Comparison of ENCODE assay signal across 11 cellular contexts in genomic region chr14:62081012-62081612, GRCh38.
DNase-seq lines count a peak whose midpoint lies in the region; ATAC-seq, FAIRE-seq and TF ChIP-seq lines count a peak whose summit lies in the region.
"Had no signal": no experiment of that assay in that cellular context is flagged by ENCODE, and none has a peak within 500 bp of the region (broad histone marks: within the 10 kb centered on the region; RNA-seq: fewer than 3 reads in every experiment).

No MANE protein-coding gene starts in this region.

- H3K4me1 ChIP-seq in GM12878 (ENCODE audit: control insufficient read depth, insufficient read depth, low read length): peaks cover 51% of the 10 kb centered on the region

- peak overlapping the region; percentile 88 for H3K27ac ChIP-seq in GM12878 (ENCODE audit: control insufficient read depth, insufficient read depth)
- H3K27ac ChIP-seq: KMS-11, PC-9 had no signal

- in situ Hi-C loops in GM12878 (cut with MboI): no loop called here

- RAD21 ChIA-PET in GM12878 (lab: Charles Lee; ENCODE audit: unreplicated experiment): interaction anchor here (1.2 to 4.5 kb wide), 6 partner anchors 16 to 214 kb away, joined by 3 to 33 read pairs (median 5); no protein-coding TSS in a partner anchor

- ATAC-seq in GM18868 (IDR thresholded peaks at IDR 0.05; ENCODE audit: unreplicated experiment) (peak; percentile 88), GM21576 (IDR thresholded peaks at IDR 0.05; ENCODE audit: unreplicated experiment) (peak; percentile 93), HG03280 (IDR thresholded peaks at IDR 0.05; ENCODE audit: unreplicated experiment) (peak; percentile 93), GM12878 (peak; percentile 95)

- H4K20me1 ChIP-seq in GM12878 (ENCODE audit: control insufficient read depth, insufficient read depth): no peaks in the 10 kb centered on the region

- CTCF ChIA-PET in GM12878 (lab: Yijun Ruan, JAX): interaction anchor here (0.6 to 4.7 kb wide), 6 partner anchors 9 to 202 kb away, joined by 3 to 45 read pairs (median 4); no protein-coding TSS in a partner anchor
- CTCF ChIA-PET in activated naive CD4-positive, alpha-beta T cell treated with anti-CD3 and anti-CD28 coated beads for 36 hours (lab: Charles Lee): interaction anchor here (1.3 kb wide), 1 partner anchor 45 kb away, joined by 3 read pairs; no protein-coding TSS in a partner anchor

- no peak for TF ChIP-seq RAD21 in GM12878 (IDR thresholded peaks at IDR 0.05; ENCODE audit: insufficient read depth, low read depth, low read length)

- H2AFZ ChIP-seq in GM12878 (ENCODE audit: control insufficient read depth, low read depth, low read length): peak overlapping the region; percentile 87
- H2AFZ ChIP-seq: PC-9 had no signal

- SMC1A ChIA-PET in GM12878 (lab: Charles Lee; ENCODE audit: uncharacterized antibody, unreplicated experiment): interaction anchor here (1.2 to 6.7 kb wide), 10 partner anchors 15 to 221 kb away, joined by 3 to 87 read pairs (median 5); no protein-coding TSS in a partner anchor

- peak; percentile 98 for FAIRE-seq in GM12878 (lab: Jason Lieb, UNC)

- peak; percentile 61 for TF ChIP-seq POLR2A in GM12878 (IDR thresholded peaks at IDR 0.05; ENCODE audit: low read depth, low read length)

- H3K79me2 ChIP-seq in GM12878 (ENCODE audit: control insufficient read depth, insufficient read depth, low read length): no peaks in the 10 kb centered on the region

- H3K36me3 ChIP-seq in GM12878 (ENCODE audit: control insufficient read depth in 2 of 2, insufficient read depth in 2 of 2, low read length in 1 of 2): no peaks in the 10 kb centered on the region

- H3K27me3 ChIP-seq in GM12878 (replicated peaks in 1 of 2; ENCODE audit: control insufficient read depth in 2 of 2, insufficient read depth in 2 of 2, low read length in 1 of 2): no peaks in the 10 kb centered on the region

- WGBS in GM12878 (ENCODE audit: insufficient coverage, insufficient replicate concordance, low lambda C conversion rate, missing lambda C conversion rate): 20% methylated on average over 10 of the region's 10 CpGs

- peak overlapping the region; percentile 95 for H3K4me2 ChIP-seq in GM12878 (ENCODE audit: control insufficient read depth, insufficient read depth)
- H3K4me2 ChIP-seq: KMS-11, PC-9 had no signal

- H3K9me3 ChIP-seq in GM12878 (replicated peaks; ENCODE audit: control insufficient read depth, insufficient read depth, low read length): no peaks in the 10 kb centered on the region; the same call in 2 of the 3 replicates

- no peak overlapping the region for H3K27ac Mint-ChIP-seq in activated naive CD4-positive, alpha-beta T cell treated with anti-CD3 and anti-CD28 coated beads for 36 hours

- peaks cover 1% of the 10 kb centered on the region for H3K36me3 Mint-ChIP-seq in activated naive CD4-positive, alpha-beta T cell treated with anti-CD3 and anti-CD28 coated beads for 36 hours (ENCODE audit: low read depth)

- peak; percentile 75 for DNase-seq in GM12878 (ENCODE audit: low read depth, low spot score)
- DNase-seq in NCI-H1105 treated with DMSO at 0.1 percent for 48 hours (lab: John Stamatoyannopoulos, UW): no peak
- DNase-seq in cardiac septum (ENCODE audit: low spot score): no peak
- no peak for DNase-seq in activated T-cell treated with anti-CD3 and anti-CD28 coated beads, Interleukin-2, amount 50 U/mL, for 48 hours
- no peak for DNase-seq in activated naive CD4-positive, alpha-beta T cell treated with anti-CD3 and anti-CD28 coated beads for 36 hours
- DNase-seq: PC-9; stimulated activated CD4-positive, alpha-beta T cell treated with anti-CD3 and anti-CD28 coated beads, Interleukin-4, amount 100 ng/mL, for 4 hours had no signal

- no TSS peak for BruUV-seq in GM12878 (replicated peaks; lab: Mats Ljungman, UMichigan)

- peak overlapping the region; percentile 37 for H3K4me3 ChIP-seq in GM12878
- H3K4me3 ChIP-seq: PC-9 had no signal

- no peak overlapping the region for H3K4me3 Mint-ChIP-seq in activated naive CD4-positive, alpha-beta T cell treated with anti-CD3 and anti-CD28 coated beads for 36 hours

- peak overlapping the region; percentile 41 for H3K9ac ChIP-seq in GM12878 (ENCODE audit: control insufficient read depth, insufficient read depth, low read length)
- H3K9ac ChIP-seq: KMS-11 had no signal

- H3K4me1 Mint-ChIP-seq in activated naive CD4-positive, alpha-beta T cell treated with anti-CD3 and anti-CD28 coated beads for 36 hours (ENCODE audit: low read depth): peaks cover 33% of the 10 kb centered on the region

- POLR2A ChIA-PET in GM12878 (lab: Charles Lee): no interaction called here

- H3K27me3 Mint-ChIP-seq in activated naive CD4-positive, alpha-beta T cell treated with anti-CD3 and anti-CD28 coated beads for 36 hours (ENCODE audit: low read depth): no peaks in the 10 kb centered on the region

- no peak for TF ChIP-seq CTCF in GM12878 (IDR thresholded peaks at IDR 0.05 in 2 of 3, conservative IDR thresholded peaks at IDR 0.05 in 1 of 3; ENCODE audit: control insufficient read depth in 2 of 3, extremely low read depth in 1 of 3, insufficient read depth in 1 of 3, low read depth in 3 of 3, low read length in 3 of 3)

- intact Hi-C loops in GM12878 (cut with micrococcal nuclease; ENCODE audit: unreplicated experiment): no loop called here
- intact Hi-C loops in cardiac septum (cut with DNase I): no loop called here
- intact Hi-C loops in activated naive CD4-positive, alpha-beta T cell treated with anti-CD3 and anti-CD28 coated beads for 36 hours (cut with micrococcal nuclease): no loop called here

- peaks cover 4% of the 10 kb centered on the region for H3K9me3 Mint-ChIP-seq in activated naive CD4-positive, alpha-beta T cell treated with anti-CD3 and anti-CD28 coated beads for 36 hours

- peak; percentile 80 to 94; a peak in 3 of 4 replicates for TF ChIP-seq EP300 in GM12878 (IDR thresholded peaks at IDR 0.05; ENCODE audit: borderline replicate concordance in 1 of 2, control insufficient read depth in 1 of 2, low read depth in 2 of 2, low read length in 2 of 2)

TF ChIP-seq in GM12878, 131 proteins besides CTCF, POLR2A, EP300 and RAD21 (continues in another document):
- peak; percentile 68; the same call in 1 of the 2 replicates for TF ChIP-seq ZNF687 (IDR thresholded peaks at IDR 0.05)
- TF ChIP-seq SMARCA5 (IDR thresholded peaks at IDR 0.05): no peak
- TF ChIP-seq MEF2B (IDR thresholded peaks at IDR 0.05; ENCODE audit: partially characterized antibody, poor library complexity, severe bottlenecking): peak; percentile 46
- peak; percentile 58 for TF ChIP-seq NR2F1 (conservative IDR thresholded peaks at IDR 0.05)
- TF ChIP-seq IKZF1 (conservative IDR thresholded peaks at IDR 0.05): peak; percentile 72
- 0 out of 2 replicates have a peak, but pooled peaks have one; percentile 24 for TF ChIP-seq TARDBP (IDR thresholded peaks at IDR 0.05; ENCODE audit: borderline replicate concordance)
- peak in 1 of 2 experiments; percentile 91; a peak in 2 of 4 replicates for TF ChIP-seq ETV6 (conservative IDR thresholded peaks at IDR 0.05 in 1 of 2, IDR thresholded peaks at IDR 0.05 in 1 of 2; ENCODE audit: borderline replicate concordance in 1 of 2, low read depth in 1 of 2)
- peak; percentile 73 to 77 for TF ChIP-seq BHLHE40 (IDR thresholded peaks at IDR 0.05; ENCODE audit: borderline replicate concordance in 1 of 2, low read depth in 2 of 2, low read length in 1 of 2)
- 0 out of 2 replicates have a peak, but pooled peaks have one; percentile 22 for TF ChIP-seq TBL1XR1 (IDR thresholded peaks at IDR 0.05; ENCODE audit: low read depth, low read length)
- TF ChIP-seq IRF4 (IDR thresholded peaks at IDR 0.05; ENCODE audit: low read depth, low read length): peak; percentile 75
- peak; percentile 97 for TF ChIP-seq MTA2 (IDR thresholded peaks at IDR 0.05; ENCODE audit: low read depth)
- peak; percentile 75 for TF ChIP-seq RUNX3 (IDR thresholded peaks at IDR 0.05; ENCODE audit: low read length)
- no peak for TF ChIP-seq RELA (IDR thresholded peaks at IDR 0.05; ENCODE audit: borderline replicate concordance, partially characterized antibody)
- TF ChIP-seq CBX5 (IDR thresholded peaks at IDR 0.05; ENCODE audit: low read depth): peak; percentile 67; the same call in 1 of the 2 replicates
- peak; percentile 29; the same call in 1 of the 2 replicates for TF ChIP-seq HCFC1 (IDR thresholded peaks at IDR 0.05; ENCODE audit: low read length)
- no peak for TF ChIP-seq KLF5 (IDR thresholded peaks at IDR 0.05; ENCODE audit: partially characterized antibody)
